11 cellular contexts compared by ENCODE assay signal in genomic region chr6:3911130-3911529, GRCh38.
DNase-seq lines count a peak whose midpoint lies in the region; ATAC-seq and TF ChIP-seq lines count a peak whose summit lies in the region.
"Had no signal": no experiment of that assay in that cellular context is flagged by ENCODE, and none has a peak within 500 bp of the region (broad histone marks: within the 10 kb centered on the region; RNA-seq: fewer than 3 reads in every experiment).

No MANE protein-coding gene starts in this region.

- H3K27ac Mint-ChIP-seq in WTC11 = no peak overlapping the region
- H3K27ac Mint-ChIP-seq in T-cell = no peak overlapping the region

- no peak for TF ChIP-seq RAD21 in SK-N-SH (IDR thresholded peaks at IDR 0.05; ENCODE audit: low read length)

- H3K9me3 ChIP-seq in SK-N-SH (no peaks in the 10 kb centered on the region), body of pancreas (no peaks in the 10 kb centered on the region), mesenchymal stem cell (ENCODE audit: control insufficient read depth, low read length) (no peaks in the 10 kb centered on the region), thyroid gland (no peaks in the 10 kb centered on the region), ovary (no peaks in the 10 kb centered on the region)

- H3K79me1 ChIP-seq in mesenchymal stem cell (replicated peaks; ENCODE audit: low read length, poor library complexity, severe bottlenecking) = no peaks in the 10 kb centered on the region

- H2BK12ac ChIP-seq in mesenchymal stem cell (ENCODE audit: low read length in 2 of 2) = peak overlapping the region; percentile 29 to 76

- H2BK5ac ChIP-seq in mesenchymal stem cell (ENCODE audit: low read depth, low read length, poor library complexity, severe bottlenecking) = no peak overlapping the region

- TF ChIP-seq EP300 in SK-N-SH (IDR thresholded peaks at IDR 0.05; ENCODE audit: borderline replicate concordance in 1 of 2, low read depth in 1 of 2, low read length in 1 of 2) (no peak), ovary (IDR thresholded peaks at IDR 0.05) (no peak)

- H3K27me3 Mint-ChIP-seq in WTC11 (ENCODE audit: low read depth) = peaks cover 20% of the 10 kb centered on the region
- H3K27me3 Mint-ChIP-seq in T-cell = peaks cover 33 to 56% of the 10 kb centered on the region in 2 donors

- H3K23ac ChIP-seq in mesenchymal stem cell (ENCODE audit: low read length in 2 of 2) = no peak overlapping the region

- peaks cover 18% of the 10 kb centered on the region; the same call in 1 of the 2 replicates for H3K79me2 ChIP-seq in SK-N-SH (ENCODE audit: insufficient read depth)

- peak overlapping the region; percentile 12 for H4K8ac ChIP-seq in mesenchymal stem cell (ENCODE audit: low read length)

- H3K27ac ChIP-seq in SK-N-SH (ENCODE audit: low read depth in 2 of 2, low read length in 1 of 2) (peak overlapping the region; percentile 48 to 97; a peak in 3 of 4 replicates), body of pancreas (peak overlapping the region; percentile 95 to 98 (median 96)), mesenchymal stem cell (ENCODE audit: low read length, poor library complexity, severe bottlenecking) (peak overlapping the region; percentile 92), thyroid gland (peak overlapping the region in 2 of 3 donors; percentile 90 to 97), ovary (no peak overlapping the region)

- H2AK5ac ChIP-seq in mesenchymal stem cell (ENCODE audit: low read length, severe bottlenecking) = peak overlapping the region; percentile 50

- intact Hi-C loops in body of pancreas (cut with DNase I) = no loop called here
- intact Hi-C loops in thyroid gland (cut with DNase I) = no loop called here
- intact Hi-C loops in ovary (cut with DNase I) = no loop called here

- CTCF ChIA-PET in SK-N-SH (lab: Yijun Ruan, JAX) (interaction anchor here (1.2 kb wide), 1 partner anchor 180 kb away, joined by 3 read pairs; no protein-coding TSS in a partner anchor), WTC11 (lab: Charles Lee) (interaction anchor here (1.6 to 4.8 kb wide), 2 partner anchors 62 to 67 kb away, joined by 5 to 31 read pairs; partner anchors contain the start of gene FAM50B), T-cell (lab: Charles Lee) (no interaction called here)

- H4K20me1 ChIP-seq in SK-N-SH (ENCODE audit: insufficient read depth) = no peaks in the 10 kb centered on the region

- TF ChIP-seq CTCF in SK-N-SH (IDR thresholded peaks at IDR 0.05) (no peak), body of pancreas (IDR thresholded peaks at IDR 0.05) (no peak), thyroid gland (IDR thresholded peaks at IDR 0.05) (no peak), WTC11 (IDR thresholded peaks at IDR 0.05) (no peak), ovary (IDR thresholded peaks at IDR 0.05) (no peak)

- H3K9me3 Mint-ChIP-seq in WTC11 (peaks cover 14% of the 10 kb centered on the region), T-cell (no peaks in the 10 kb centered on the region)

- H4K91ac ChIP-seq in mesenchymal stem cell (ENCODE audit: low read length) = no peak overlapping the region

- H2AFZ ChIP-seq in SK-N-SH (ENCODE audit: low read depth) (peak overlapping the region; percentile 25; the same call in 1 of the 2 replicates), mesenchymal stem cell (ENCODE audit: low read depth, low read length) (no peak overlapping the region)

- H3K4me1 Mint-ChIP-seq in WTC11 (peaks cover 38% of the 10 kb centered on the region), T-cell (peaks cover 23 to 35% (median 27%) of the 10 kb centered on the region in 3 donors)

- no peak overlapping the region for H3K14ac ChIP-seq in mesenchymal stem cell (ENCODE audit: low read length in 2 of 2)

- H3K36me3 ChIP-seq in SK-N-SH (replicated peaks in 1 of 2; ENCODE audit: control insufficient read depth in 1 of 2, insufficient read depth in 2 of 2, low read length in 1 of 2) = no peaks in the 10 kb centered on the region
- no peaks in the 10 kb centered on the region for H3K36me3 ChIP-seq in body of pancreas (replicated peaks in 1 of 2; ENCODE audit: insufficient read depth in 1 of 2, low read depth in 2 of 2)
- H3K36me3 ChIP-seq in mesenchymal stem cell (ENCODE audit: control insufficient read depth in 1 of 2, insufficient read depth in 2 of 2, low read depth in 1 of 2, low read length in 2 of 2) = no peaks in the 10 kb centered on the region
- no peaks in the 10 kb centered on the region for H3K36me3 ChIP-seq in thyroid gland
- no peaks in the 10 kb centered on the region for H3K36me3 ChIP-seq in ovary

- ATAC-seq in SK-N-SH treated with all-trans-retinoic acid at 6 μM for 48 hours (no peak; the same call in 2 of the 3 replicates), body of pancreas (no peak), WTC11 (no peak), T-cell (replicated peaks in 1 of 4) (no peak)

- H3K4me3 Mint-ChIP-seq in WTC11 (no peak overlapping the region), T-cell (no peak overlapping the region)

- no peak overlapping the region for H2BK15ac ChIP-seq in mesenchymal stem cell (ENCODE audit: low read depth, poor library complexity, severe bottlenecking)

- H3F3A ChIP-seq in SK-N-SH (replicated peaks; ENCODE audit: insufficient read depth) = peaks cover 37% of the 10 kb centered on the region

- H3K4me1 ChIP-seq in SK-N-SH (ENCODE audit: control insufficient read depth in 1 of 2, insufficient read depth in 2 of 2, low read depth in 1 of 2, low read length in 1 of 2) (peaks cover 16 to 39% of the 10 kb centered on the region in 2 experiments), body of pancreas (peaks cover 72% of the 10 kb centered on the region), mesenchymal stem cell (ENCODE audit: control insufficient read depth, insufficient read depth, low read depth, low read length) (peaks cover 17% of the 10 kb centered on the region), thyroid gland (peaks cover 44 to 46% of the 10 kb centered on the region in 2 donors), ovary (ENCODE audit: insufficient read depth) (peaks cover 3% of the 10 kb centered on the region)

- no peak overlapping the region for H2BK120ac ChIP-seq in mesenchymal stem cell (ENCODE audit: low read depth, low read length)

- WGBS in SK-N-SH (ENCODE audit: low lambda C conversion rate) = 64% methylated on average over 2 of the region's 2 CpGs
- 86 to 88% methylated on average over 2 of the region's 2 CpGs for WGBS in body of pancreas, 2 donors
- 60% methylated on average over 2 of the region's 2 CpGs for WGBS in mesenchymal stem cell
- 71 to 82% methylated on average over 2 of the region's 2 CpGs for WGBS in thyroid gland, 2 donors
- WGBS in ovary, 3 donors = 75 to 84% (median 79%) methylated on average over 2 of the region's 2 CpGs

- H3K4me2 ChIP-seq in SK-N-SH (peak overlapping the region; percentile 75), mesenchymal stem cell (ENCODE audit: low read length, poor library complexity, severe bottlenecking) (no peak overlapping the region)

- H3K4ac ChIP-seq in mesenchymal stem cell (ENCODE audit: low read depth in 1 of 2, low read length in 2 of 2) = peak overlapping the region in 1 of 2 experiments; percentile 73

- no peaks in the 10 kb centered on the region for H3K27me3 ChIP-seq in SK-N-SH (ENCODE audit: insufficient read depth)
- H3K27me3 ChIP-seq in body of pancreas = no peaks in the 10 kb centered on the region
- H3K27me3 ChIP-seq in mesenchymal stem cell (ENCODE audit: control insufficient read depth in 1 of 2, insufficient read depth in 1 of 2, low read length in 2 of 2) = no peaks in the 10 kb centered on the region
- no peaks in the 10 kb centered on the region for H3K27me3 ChIP-seq in thyroid gland
- H3K27me3 ChIP-seq in ovary = no peaks in the 10 kb centered on the region

- peaks cover 5% of the 10 kb centered on the region for H3K36me3 Mint-ChIP-seq in WTC11
- H3K36me3 Mint-ChIP-seq in T-cell = no peaks in the 10 kb centered on the region

- POLR2A ChIA-PET in SK-N-SH (lab: Yijun Ruan, JAX) = no interaction called here
- POLR2A ChIA-PET in WTC11 (lab: Charles Lee) = no interaction called here
- POLR2A ChIA-PET in T-cell (lab: Charles Lee) = no interaction called here

- DNase-seq in SK-N-SH (no peak), body of pancreas (no peak), mesenchymal stem cell (peak; percentile 3), thyroid gland (no peak), WTC11 (ENCODE audit: low spot score) (no peak), T-cell (no peak), ovary (no peak)
- DNase-seq: activated naive CD4-positive, alpha-beta T cell treated with anti-CD3 and anti-CD28 coated beads, Interleukin-2, amount 50 U/mL, for 16 hours; NCI-H1694; NCI-H524 treated with DMSO at 0.1 percent for 48 hours had no signal

- no peaks in the 10 kb centered on the region for H3K9me2 ChIP-seq in SK-N-SH

- H3K18ac ChIP-seq in mesenchymal stem cell (ENCODE audit: low read depth in 1 of 2, low read length in 2 of 2) = peak overlapping the region; percentile 59 to 75

- no peak for TF ChIP-seq POLR2A in body of pancreas (IDR thresholded peaks at IDR 0.05)
- no peak for TF ChIP-seq POLR2A in thyroid gland (IDR thresholded peaks at IDR 0.05)
- TF ChIP-seq POLR2A in ovary (IDR thresholded peaks at IDR 0.05) = no peak

- H3K9ac ChIP-seq in SK-N-SH (peak overlapping the region; percentile 70; the same call in 1 of the 2 replicates), mesenchymal stem cell (ENCODE audit: low read length) (no peak overlapping the region)

- peak overlapping the region; percentile 1 to 51; a peak in 3 of 4 replicates for H3K4me3 ChIP-seq in SK-N-SH (ENCODE audit: low read depth in 2 of 2, low read length in 1 of 2)
- no peak overlapping the region for H3K4me3 ChIP-seq in body of pancreas
- H3K4me3 ChIP-seq in mesenchymal stem cell (ENCODE audit: insufficient read depth in 1 of 2, low read depth in 1 of 2, low read length in 2 of 2) = no peak overlapping the region
- H3K4me3 ChIP-seq in thyroid gland (replicated peaks in 1 of 3) = no peak overlapping the region
- H3K4me3 ChIP-seq in ovary = no peak overlapping the region

TF ChIP-seq in SK-N-SH, 30 proteins besides CTCF, POLR2A, EP300 and RAD21 (continues in another document):
- TF ChIP-seq RFX5 (IDR thresholded peaks at IDR 0.05; ENCODE audit: low read length) (no peak), NRF1 (IDR thresholded peaks at IDR 0.05; ENCODE audit: low read depth, low read length) (no peak), POLR2AphosphoS5 (IDR thresholded peaks at IDR 0.05; ENCODE audit: low read depth, low read length) (no peak), MEF2A (IDR thresholded peaks at IDR 0.05; ENCODE audit: borderline replicate concordance, low read depth) (no peak)

TF ChIP-seq in SK-N-SH treated with all-trans-retinoic acid at 6 μM for 48 hours, 23 proteins besides CTCF, POLR2A, EP300 and RAD21 (continues in another document):
- TF ChIP-seq ZNF8 (CRISPR knock-in tag; IDR thresholded peaks at IDR 0.05) (no peak), TCF4 (CRISPR knock-in tag; IDR thresholded peaks at IDR 0.05; ENCODE audit: borderline replicate concordance) (no peak), BACH2 (CRISPR knock-in tag; IDR thresholded peaks at IDR 0.05; ENCODE audit: borderline replicate concordance) (no peak), CSDC2 (CRISPR knock-in tag; IDR thresholded peaks at IDR 0.05) (no peak)

TF ChIP-seq in WTC11, 78 proteins besides CTCF, POLR2A, EP300 and RAD21 (continues in another document):
- no peak for TF ChIP-seq FOXP1 (CRISPR knock-in tag; IDR thresholded peaks at IDR 0.05; ENCODE audit: borderline replicate concordance)
- TF ChIP-seq NFE2L1 (CRISPR knock-in tag; IDR thresholded peaks at IDR 0.05) = no peak

Comparison
In these comparisons a context has a peak if more than half of its experiments do, and no peak if none do; other contexts are left out.
1. H3K27ac ChIP-seq: peak in SK-N-SH (2 of 2), body of pancreas (4 of 4), mesenchymal stem cell (single experiment) and thyroid gland (2 of 3); none in ovary (0 of 2).
2. H3K4me3 ChIP-seq: peak in SK-N-SH (2 of 2); none in body of pancreas (0 of 2), mesenchymal stem cell (0 of 2), thyroid gland (0 of 3) and ovary (single experiment).
3. CTCF ChIA-PET loops: an anchor here in SK-N-SH (1.2 kb wide) and WTC11 (1.6 to 4.8 kb wide); none called in T-cell.